9 cellular contexts compared by ENCODE assay signal in the genomic region with DNA sequence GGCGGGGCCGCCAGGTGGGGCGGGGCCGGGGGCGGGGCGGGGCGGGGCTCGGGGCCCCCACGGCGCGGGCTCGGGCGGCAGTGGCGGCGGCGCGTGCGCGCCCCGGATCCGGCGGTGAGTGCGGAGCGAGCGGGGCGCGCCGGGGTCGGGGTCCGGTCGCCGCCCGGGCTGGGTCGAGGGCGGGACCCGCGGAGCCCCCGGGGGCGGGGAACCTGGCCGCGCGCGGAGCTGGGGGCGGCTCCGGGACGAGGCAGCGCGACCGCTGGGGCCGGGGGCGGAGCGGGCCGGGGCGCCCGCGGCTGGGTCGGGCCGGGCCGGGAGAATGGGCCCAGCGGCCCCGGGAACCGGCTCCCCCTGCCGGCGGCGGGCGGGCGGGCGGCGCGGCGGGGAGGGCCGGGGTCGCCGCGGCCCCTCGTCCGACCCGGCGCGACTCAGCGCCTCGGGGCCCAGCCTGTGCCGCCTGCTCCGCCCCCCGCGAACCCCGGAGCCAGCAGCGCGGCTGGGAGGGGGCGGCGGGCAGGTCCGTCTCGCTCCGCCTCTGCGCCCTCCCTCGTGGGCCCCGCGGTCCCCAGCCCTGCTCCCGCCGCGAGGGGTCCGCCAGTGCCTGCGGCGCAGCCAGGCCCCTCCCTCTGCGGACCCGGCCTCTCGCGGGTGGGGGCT. TPM values are rescaled to one million over a fixed set of nuclear protein-coding genes. Genes with fewer than 3 reads are reported as not detected.
DNase-seq lines count a peak whose midpoint lies in the region; ATAC-seq and TF ChIP-seq lines count a peak whose summit lies in the region.
"Had no signal": no experiment of that assay in that cellular context is flagged by ENCODE, and none has a peak within 500 bp of the region (broad histone marks: within the 10 kb centered on the region; RNA-seq: fewer than 3 reads in every experiment).

No MANE protein-coding gene starts in this region.

- ATAC-seq in activated CD8-positive, alpha-beta T cell treated with anti-CD3 and anti-CD28 coated beads for 36 hours = peak; percentile 40
- ATAC-seq in aorta (ENCODE audit: low FRiP score) (no peak), HG03378 (IDR thresholded peaks at IDR 0.05; ENCODE audit: unreplicated experiment) (no peak), GM21447 (IDR thresholded peaks at IDR 0.05; ENCODE audit: unreplicated experiment) (no peak)

- intact Hi-C loops in activated CD8-positive, alpha-beta T cell treated with anti-CD3 and anti-CD28 coated beads for 36 hours (cut with micrococcal nuclease) = no loop called here
- intact Hi-C loops in aorta (cut with DNase I) = no loop called here

- H3K9me3 Mint-ChIP-seq in activated CD8-positive, alpha-beta T cell treated with anti-CD3 and anti-CD28 coated beads for 36 hours = no peaks in the 10 kb centered on the region
- H3K9me3 Mint-ChIP-seq: T-helper 1 cell treated with Interleukin-12 subunit alpha and Interleukin-12 subunit beta and Interleukin-4 antibody, amounts not matched to agents 30 μg/mL and 1 μg/mL, for 36 hours had no signal

- no peaks in the 10 kb centered on the region for H3K36me3 ChIP-seq in aorta (ENCODE audit: control insufficient read depth in 1 of 2, insufficient read depth in 2 of 2, low read length in 1 of 2)

- POLR2A ChIA-PET in activated CD8-positive, alpha-beta T cell treated with anti-CD3 and anti-CD28 coated beads for 36 hours (lab: Charles Lee) = no interaction called here

- no peak overlapping the region for H3K27ac Mint-ChIP-seq in activated CD8-positive, alpha-beta T cell treated with anti-CD3 and anti-CD28 coated beads for 36 hours
- H3K27ac Mint-ChIP-seq: T-helper 1 cell treated with Interleukin-12 subunit alpha and Interleukin-12 subunit beta and Interleukin-4 antibody, amounts not matched to agents 30 μg/mL and 1 μg/mL, for 36 hours had no signal

- no peak overlapping the region for H3K4me3 Mint-ChIP-seq in activated CD8-positive, alpha-beta T cell treated with anti-CD3 and anti-CD28 coated beads for 36 hours

- H3K9me3 ChIP-seq in aorta (ENCODE audit: control insufficient read depth, low read length) = no peaks in the 10 kb centered on the region

- DNase-seq in stimulated activated CD4-positive, alpha-beta T cell treated with anti-CD3 and anti-CD28 coated beads, Interleukin-12 subunit alpha, Interleukin-12 subunit beta, amount 100 ng/mL, for 4 hours = peak; percentile 32
- DNase-seq in stimulated activated CD4-positive, alpha-beta T cell treated with anti-CD3 and anti-CD28 coated beads, Interleukin-2, amount 100 ng/mL, for 48 hours = no peak
- DNase-seq in activated CD8-positive, alpha-beta T cell treated with anti-CD3 and anti-CD28 coated beads for 36 hours = no peak
- peak; percentile 80 for DNase-seq in iPS-NIHi7 (ENCODE audit: extremely low spot score)
- DNase-seq in aorta = no peak
- no peak for DNase-seq in NCI-H774 (lab: John Stamatoyannopoulos, UW)

- CTCF ChIA-PET in activated CD8-positive, alpha-beta T cell treated with anti-CD3 and anti-CD28 coated beads for 36 hours (lab: Charles Lee) = interaction anchor here (1.0 to 1.5 kb wide), 2 partner anchors 9 to 181 kb away, joined by 3 to 4 read pairs; no protein-coding TSS in a partner anchor

- no peaks in the 10 kb centered on the region for H3K36me3 Mint-ChIP-seq in activated CD8-positive, alpha-beta T cell treated with anti-CD3 and anti-CD28 coated beads for 36 hours (ENCODE audit: low read depth)

- H3K27me3 Mint-ChIP-seq in activated CD8-positive, alpha-beta T cell treated with anti-CD3 and anti-CD28 coated beads for 36 hours = peaks cover 9% of the 10 kb centered on the region

- no peak overlapping the region for H3K27ac ChIP-seq in aorta (ENCODE audit: low read depth in 1 of 2, low read length in 2 of 2)

- WGBS in aorta, 2 donors = 0 to 1% methylated on average over 5 to 108 of the region's 108 CpGs

- TF ChIP-seq CTCF in activated CD8-positive, alpha-beta T cell treated with anti-CD3 and anti-CD28 coated beads for 36 hours (IDR thresholded peaks at IDR 0.05) = no peak

- peaks cover 2% of the 10 kb centered on the region for H3K4me1 Mint-ChIP-seq in activated CD8-positive, alpha-beta T cell treated with anti-CD3 and anti-CD28 coated beads for 36 hours (ENCODE audit: low read depth)

- peak overlapping the region; percentile 12 to 24 for H3K4me3 ChIP-seq in aorta (ENCODE audit: low read length in 2 of 2)

- H3K27me3 ChIP-seq in aorta (ENCODE audit: control insufficient read depth in 1 of 2, insufficient read depth in 2 of 2, low read length in 1 of 2) = no peaks in the 10 kb centered on the region

- no peaks in the 10 kb centered on the region for H3K4me1 ChIP-seq in aorta (ENCODE audit: control insufficient read depth in 1 of 2, insufficient read depth in 2 of 2, low read length in 2 of 2)

RNA-seq across cellular contexts. Expression of a gene that starts 3.1 kb away (rescaled TPM):
- 1 to 10 TPM; 1.1 to 1.6 TPM for total RNA-seq in activated CD8-positive, alpha-beta T cell treated with anti-CD3 and anti-CD28 coated beads for 36 hours
- 100 to 1,000 TPM in 1 of 2 donors, 10 to 100 TPM in 1; 78.6 to 308 TPM for total RNA-seq in aorta
- polyA plus RNA-seq in aorta = 10 to 100 TPM; 13.1 to 32.0 TPM

RNA-seq across cellular contexts. Expression of a gene that starts 21.4 kb away (rescaled TPM):
- 10 to 100 TPM; 11.3 to 11.8 TPM for total RNA-seq in activated CD8-positive, alpha-beta T cell treated with anti-CD3 and anti-CD28 coated beads for 36 hours
- 10 to 100 TPM; 26.9 to 31.5 TPM for total RNA-seq in aorta
- polyA plus RNA-seq in aorta = 10 to 100 TPM; 49.5 to 64.9 TPM

RNA-seq across cellular contexts. Expression of a gene that starts 46.5 kb away (rescaled TPM):
- under 1 TPM in 1 of 2 experiments, not detected in 1; 0.14 TPM for total RNA-seq in activated CD8-positive, alpha-beta T cell treated with anti-CD3 and anti-CD28 coated beads for 36 hours
- 10 to 100 TPM in 1 of 2 donors, 1 to 10 TPM in 1; 7.3 to 13.6 TPM for total RNA-seq in aorta
- 1 to 10 TPM; 1.1 to 4.8 TPM for polyA plus RNA-seq in aorta

Comparison
In these comparisons a context has a peak if more than half of its experiments do, and no peak if none do; other contexts are left out.
1. DNase-seq: peak in stimulated activated CD4-positive, alpha-beta T cell treated with anti-CD3 and anti-CD28 coated beads, Interleukin-12 subunit alpha, Interleukin-12 subunit beta, amount 100 ng/mL, for 4 hours (single experiment) and iPS-NIHi7 (single experiment); none in stimulated activated CD4-positive, alpha-beta T cell treated with anti-CD3 and anti-CD28 coated beads, Interleukin-2, amount 100 ng/mL, for 48 hours (0 of 2), activated CD8-positive, alpha-beta T cell treated with anti-CD3 and anti-CD28 coated beads for 36 hours (single experiment), aorta (0 of 2) and NCI-H774 (single experiment).
2. RNA of a gene that starts 3.1 kb away (total RNA-seq): 78.6 to 308 TPM in aorta; 1.1 to 1.6 TPM in activated CD8-positive, alpha-beta T cell treated with anti-CD3 and anti-CD28 coated beads for 36 hours; every median in the first group is over 10 times any median in the second.
3. RNA of a gene that starts 46.5 kb away (total RNA-seq): 7.3 to 13.6 TPM in aorta; 0.14 TPM in activated CD8-positive, alpha-beta T cell treated with anti-CD3 and anti-CD28 coated beads for 36 hours; every median in the first group is over 4 times any median in the second.